ENCODE assay signal across 8 cellular contexts in the genomic region with DNA sequence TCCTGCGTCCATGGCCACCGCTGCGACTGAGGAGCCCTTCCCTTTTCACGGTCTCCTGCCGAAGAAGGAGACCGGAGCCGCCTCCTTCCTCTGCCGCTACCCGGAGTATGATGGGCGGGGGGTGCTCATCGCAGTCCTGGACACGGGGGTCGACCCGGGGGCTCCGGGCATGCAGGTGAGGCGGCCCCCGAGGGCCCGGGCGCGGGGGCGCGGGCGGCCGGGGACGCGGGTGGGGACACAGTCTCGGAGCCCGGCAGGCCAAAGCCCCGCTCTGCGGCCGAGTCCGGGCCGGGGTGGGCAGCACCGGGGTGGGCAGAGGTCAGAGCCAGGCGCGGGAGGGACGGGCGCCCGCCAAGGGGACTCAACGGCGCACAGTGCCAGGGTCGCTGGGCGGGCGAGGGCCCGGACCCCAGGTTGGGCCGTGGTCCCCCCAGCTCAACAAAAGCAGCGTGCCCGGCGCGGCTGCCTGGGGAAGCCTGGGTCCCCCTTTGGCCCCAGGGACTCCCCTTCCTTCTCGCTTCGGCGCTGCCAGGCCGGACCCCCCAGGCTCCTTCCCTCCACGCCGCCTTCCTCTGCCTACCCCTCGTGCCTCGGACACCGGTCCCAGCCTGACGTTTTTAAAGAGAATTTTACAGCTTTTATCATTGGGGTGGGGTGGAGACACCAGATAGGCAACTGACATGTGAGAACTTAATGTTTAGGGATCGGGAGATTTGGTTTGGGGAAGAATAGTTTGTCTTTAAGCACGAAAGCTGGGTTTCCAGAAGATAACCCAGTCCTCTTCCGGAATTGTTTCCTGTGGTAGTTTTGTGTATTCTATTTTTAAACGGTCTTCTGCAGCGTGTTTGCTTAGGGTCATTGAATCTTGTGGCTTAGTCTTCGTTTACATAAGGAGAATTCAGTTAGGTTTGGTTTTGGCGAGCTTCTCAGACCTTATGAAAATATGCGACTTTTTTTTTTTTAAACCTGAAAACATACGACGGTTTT. TPM values are rescaled to one million over a fixed set of nuclear protein-coding genes. Genes with fewer than 3 reads are reported as not detected.
A peak's percentile ranks its signal among the peaks of the same experiment; 100 is the strongest.
DNase-seq lines count a peak whose midpoint lies in the region; ATAC-seq, FAIRE-seq and TF ChIP-seq lines count a peak whose summit lies in the region.

No MANE protein-coding gene starts in this region.

- no peak for FAIRE-seq in HepG2 (lab: Jason Lieb, UNC)

- H3K27ac ChIP-seq in DOHH2 (ENCODE audit: low read depth, low read length) (peak overlapping the region; percentile 54), HepG2 (ENCODE audit: extremely low read length, insufficient read depth, low read length) (peak overlapping the region; percentile 94)

- peak overlapping the region; percentile 100 for H3K27ac Mint-ChIP-seq in T-helper 17 cell
- H3K27ac Mint-ChIP-seq in stimulated activated naive CD8-positive, alpha-beta T cell treated with anti-CD3 and anti-CD28 coated beads, Interleukin-15, Interleukin-2, amounts not matched to agents 100 ng/mL and 50 ng/mL, for 24 hours = peak overlapping the region; percentile 99

- WGBS in HepG2 (ENCODE audit: low lambda C conversion rate) = under 1% methylated on average over 22 of the region's 70 CpGs

- H3K4me3 Mint-ChIP-seq in T-helper 17 cell = peak overlapping the region; percentile 98
- peak overlapping the region; percentile 98 for H3K4me3 Mint-ChIP-seq in stimulated activated naive CD8-positive, alpha-beta T cell treated with anti-CD3 and anti-CD28 coated beads, Interleukin-15, Interleukin-2, amounts not matched to agents 100 ng/mL and 50 ng/mL, for 24 hours

- intact Hi-C loops in HepG2 (cut with micrococcal nuclease; ENCODE audit: unreplicated experiment) = loop anchor here (5.0 kb wide), 1 partner anchor 60 kb away; no protein-coding TSS in a partner anchor

- TF ChIP-seq RAD21 in HepG2 (CRISPR knock-in tag; IDR thresholded peaks at IDR 0.05) = no peak

- H3K4me2 ChIP-seq in DOHH2 (ENCODE audit: low read length) (peak overlapping the region; percentile 95), HepG2 (ENCODE audit: low read depth, low read length) (peak overlapping the region; percentile 80)

- POLR2A ChIA-PET in HepG2 (lab: Yijun Ruan, JAX) = interaction anchor here (1.2 to 3.0 kb wide), 6 partner anchors 9 to 249 kb away, joined by 3 to 31 read pairs (median 4); a partner anchor contains a TSS

- peaks cover 24% of the 10 kb centered on the region for H4K20me1 ChIP-seq in DOHH2 (ENCODE audit: control insufficient read depth, insufficient read depth, low read depth, low read length)
- H4K20me1 ChIP-seq in HepG2 (ENCODE audit: insufficient read depth, low read length) = peaks cover 19% of the 10 kb centered on the region; the same call in 1 of the 2 replicates

- peaks cover 12% of the 10 kb centered on the region for H3F3A ChIP-seq in DOHH2 (ENCODE audit: control insufficient read depth, insufficient read depth)

- peaks cover 38% of the 10 kb centered on the region for H3K36me3 ChIP-seq in DOHH2 (ENCODE audit: control insufficient read depth, low read length)
- H3K36me3 ChIP-seq in HepG2 (replicated peaks in 1 of 2; ENCODE audit: control insufficient read depth in 1 of 2, insufficient read depth in 2 of 2, low read length in 2 of 2) = peaks cover 0 to 2% of the 10 kb centered on the region in 2 experiments; a peak in 3 of 5 replicates

- in situ Hi-C loops in HepG2 (cut with HindIII; ENCODE audit: extremely low pct_ligation_motif_present, low pct_unique_long_range_greater_than_20kb) = loop anchor here (5.0 kb wide), 1 partner anchor 250 kb away; a partner anchor contains a TSS

- peak in 1 of 3 donors; percentile 13 for DNase-seq in T-helper 17 cell
- DNase-seq in choroid plexus epithelial cell (ENCODE audit: low read depth) = peak; percentile 66
- DNase-seq in HepG2 (ENCODE audit: low spot score) = no peak
- no peak for DNase-seq in NCI-H446 (lab: John Stamatoyannopoulos, UW)

- peak overlapping the region; percentile 61 for H2AFZ ChIP-seq in HepG2 (ENCODE audit: low read length)

- H3K27me3 ChIP-seq in DOHH2 (ENCODE audit: control insufficient read depth, low read length) (no peaks in the 10 kb centered on the region), HepG2 (ENCODE audit: control insufficient read depth in 1 of 2, insufficient read depth in 2 of 2, low read length in 2 of 2) (no peaks in the 10 kb centered on the region; a peak in 2 of 5 replicates)

- no peak for TF ChIP-seq POLR2A in HepG2 (IDR thresholded peaks at IDR 0.05; ENCODE audit: insufficient read depth in 1 of 2, low read depth in 2 of 2, low read length in 2 of 2)

- no TSS peak for BruUV-seq in HepG2 (replicated peaks; lab: Mats Ljungman, UMichigan)

- no peaks in the 10 kb centered on the region for H3K9me2 ChIP-seq in DOHH2 (replicated peaks; ENCODE audit: control insufficient read depth, low read length)

- peak overlapping the region; percentile 92 for H3K9ac ChIP-seq in HepG2 (ENCODE audit: insufficient read depth, low read depth, low read length)

- H3K27me3 Mint-ChIP-seq in T-helper 17 cell = no peaks in the 10 kb centered on the region
- H3K27me3 Mint-ChIP-seq in stimulated activated naive CD8-positive, alpha-beta T cell treated with anti-CD3 and anti-CD28 coated beads, Interleukin-15, Interleukin-2, amounts not matched to agents 100 ng/mL and 50 ng/mL, for 24 hours = no peaks in the 10 kb centered on the region

- CTCF ChIA-PET in HepG2 (lab: Yijun Ruan, JAX; ENCODE audit: low intra/inter-chr PET ratio, low total read pairs) = no interaction called here

- no peak for TF ChIP-seq EP300 in HepG2 (IDR thresholded peaks at IDR 0.05; ENCODE audit: low read depth in 2 of 2, low read length in 2 of 2)
- no peak for TF ChIP-seq EP300 in HepG2 (CRISPR knock-in tag; IDR thresholded peaks at IDR 0.05; ENCODE audit: borderline replicate concordance)

- H3K9me3 ChIP-seq in DOHH2 (ENCODE audit: control insufficient read depth, insufficient read depth, low read length) (no peaks in the 10 kb centered on the region), T-helper 17 cell (ENCODE audit: control insufficient read depth, low read length, poor library complexity, severe bottlenecking) (no peaks in the 10 kb centered on the region), HepG2 (ENCODE audit: low read length) (no peaks in the 10 kb centered on the region)

- peaks cover 8% of the 10 kb centered on the region for H3K36me3 Mint-ChIP-seq in T-helper 17 cell (ENCODE audit: low read depth)
- H3K36me3 Mint-ChIP-seq in stimulated activated naive CD8-positive, alpha-beta T cell treated with anti-CD3 and anti-CD28 coated beads, Interleukin-15, Interleukin-2, amounts not matched to agents 100 ng/mL and 50 ng/mL, for 24 hours (ENCODE audit: low read depth) = peaks cover 25% of the 10 kb centered on the region

- H3K4me1 Mint-ChIP-seq in T-helper 17 cell = peaks cover 51% of the 10 kb centered on the region
- peaks cover 71% of the 10 kb centered on the region for H3K4me1 Mint-ChIP-seq in stimulated activated naive CD8-positive, alpha-beta T cell treated with anti-CD3 and anti-CD28 coated beads, Interleukin-15, Interleukin-2, amounts not matched to agents 100 ng/mL and 50 ng/mL, for 24 hours (ENCODE audit: low read depth)

- TF ChIP-seq CTCF in DOHH2 (IDR thresholded peaks at IDR 0.05; ENCODE audit: low read depth, low read length, poor library complexity, severe bottlenecking) (no peak), choroid plexus epithelial cell (conservative IDR thresholded peaks at IDR 0.05; ENCODE audit: low read depth, low read length) (no peak), HepG2 (CRISPR knock-in tag; IDR thresholded peaks at IDR 0.05) (no peak)

- H3K4me3 ChIP-seq in DOHH2 (ENCODE audit: low read length) (peak overlapping the region; percentile 99), choroid plexus epithelial cell (ENCODE audit: low read depth, low read length) (peak overlapping the region; percentile 92), HepG2 (replicated peaks in 1 of 3; ENCODE audit: insufficient read depth in 1 of 3, low read depth in 2 of 3, low read length in 3 of 3) (peak overlapping the region; percentile 85 to 92 (median 88))

- H3K4me1 ChIP-seq in DOHH2 (ENCODE audit: control insufficient read depth, low read length) (peaks cover 39% of the 10 kb centered on the region), HepG2 (ENCODE audit: insufficient read depth, low read length) (peaks cover 43% of the 10 kb centered on the region)

- no peaks in the 10 kb centered on the region for H3K9me3 Mint-ChIP-seq in stimulated activated naive CD8-positive, alpha-beta T cell treated with anti-CD3 and anti-CD28 coated beads, Interleukin-15, Interleukin-2, amounts not matched to agents 100 ng/mL and 50 ng/mL, for 24 hours

- ATAC-seq in GM19467 (IDR thresholded peaks at IDR 0.05; ENCODE audit: unreplicated experiment) (peak; percentile 13), HG03521 (IDR thresholded peaks at IDR 0.05; ENCODE audit: unreplicated experiment) (peak; percentile 11), T-helper 17 cell (no peak), HepG2 (peak; percentile 42)

- H3K79me2 ChIP-seq in DOHH2 (ENCODE audit: control insufficient read depth, low read length) (peaks cover 76% of the 10 kb centered on the region), HepG2 (ENCODE audit: insufficient read depth, low read length) (peaks cover 58% of the 10 kb centered on the region)

RNA-seq across cellular contexts. Expression of a gene that starts 0.5 kb away (rescaled TPM):
- total RNA-seq in T-helper 17 cell = 100 to 1,000 TPM in 1 of 2 donors, 10 to 100 TPM in 1; 92.5 to 124 TPM
- 52.1 and 71.7 TPM in 2 replicates for total RNA-seq in HepG2 (2016; rRNA removed; fragmentation: Illumina TruSeq; extraction: Trizol)
- total RNA-seq in HepG2 (2016; cell fraction: cytosol; rRNA removed; fragmentation: Illumina TruSeq; extraction: Trizol; ENCODE audit: low read depth) = 4.5 and 7.4 TPM in 2 replicates
- 52.2 and 73.2 TPM in 2 replicates for total RNA-seq in HepG2 (2016; cell fraction: insoluble cytoplasmic fraction; rRNA removed; fragmentation: Illumina TruSeq; extraction: Trizol)
- total RNA-seq in HepG2 (2016; cell fraction: membrane; rRNA removed; fragmentation: Illumina TruSeq; extraction: Trizol) = 13.5 and 14.1 TPM in 2 replicates
- total RNA-seq in HepG2 (2016; cell fraction: nucleus; rRNA removed; fragmentation: Illumina TruSeq; extraction: Trizol) = 75.0 and 80.5 TPM in 2 replicates
- 14.6 and 16.4 TPM in 2 replicates for polyA plus RNA-seq in HepG2 (2011; rRNA removed)
- 5.3 and 7.5 TPM in 2 replicates for polyA plus RNA-seq in HepG2 (2011; cell fraction: cytosol; rRNA removed)
- polyA plus RNA-seq in HepG2 (2011; cell fraction: nucleus; rRNA removed) = 30.3 and 38.4 TPM in 2 replicates
- 20.4 and 22.7 TPM in 2 replicates for polyA plus RNA-seq in HepG2 (2012)
- polyA plus RNA-seq in HepG2 (2016; cell fraction: cytosol; fragmentation: Illumina TruSeq; extraction: Trizol; ENCODE audit: low read depth) = 2.0 and 2.9 TPM in 2 replicates
- polyA plus RNA-seq in HepG2 (2016; cell fraction: insoluble cytoplasmic fraction; fragmentation: Illumina TruSeq; extraction: Trizol; ENCODE audit: low read depth) = 48.8 and 48.9 TPM in 2 replicates
- polyA plus RNA-seq in HepG2 (2016; cell fraction: membrane; fragmentation: Illumina TruSeq; extraction: Trizol; ENCODE audit: low read depth) = 5.2 TPM in 2 replicates
- polyA plus RNA-seq in HepG2 (2016; cell fraction: nucleus; fragmentation: Illumina TruSeq; extraction: Trizol; ENCODE audit: insufficient read depth, low read depth) = 97.8 and 99.2 TPM in 2 replicates
- polyA minus RNA-seq in HepG2 (2011; rRNA and poly(A)+ RNA removed; ENCODE audit: low replicate concordance) = 11.5 and 23.1 TPM in 2 replicates
- polyA minus RNA-seq in HepG2 (2011; cell fraction: cytosol; rRNA and poly(A)+ RNA removed) = 16.0 and 19.1 TPM in 2 replicates
- polyA minus RNA-seq in HepG2 (2011; cell fraction: nucleus; rRNA and poly(A)+ RNA removed) = 109 and 114 TPM in 2 replicates
